ENCODE assay signal across 18 cellular contexts in the genomic region with DNA sequence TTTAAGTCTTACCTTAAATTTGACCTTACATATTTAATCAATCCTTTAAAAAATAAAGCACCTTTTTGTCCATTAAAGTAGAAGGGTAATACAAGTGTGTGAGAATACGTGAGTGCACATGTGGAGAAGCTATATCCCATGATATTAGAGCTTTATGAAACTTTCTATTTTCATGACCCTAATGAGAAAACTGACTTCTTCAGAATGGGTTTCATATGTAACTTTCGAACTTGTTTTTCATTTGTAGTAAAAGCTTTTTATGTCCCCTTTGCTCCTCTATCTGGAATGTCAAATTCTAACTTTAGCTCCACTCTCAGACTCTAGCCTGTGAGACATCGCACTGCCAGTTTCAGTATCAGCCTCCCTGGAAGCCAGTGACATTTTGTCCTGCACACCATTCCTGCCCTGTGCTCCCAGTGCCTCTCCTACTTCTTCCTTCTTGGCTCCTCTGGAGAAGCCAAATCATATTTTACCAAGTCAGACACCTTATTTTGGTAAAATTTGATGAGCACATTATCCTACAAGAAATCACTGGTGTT. TPM values are rescaled to one million over a fixed set of nuclear protein-coding genes. Genes with fewer than 3 reads are reported as not detected.
DNase-seq lines count a peak whose midpoint lies in the region; ATAC-seq, FAIRE-seq and TF ChIP-seq lines count a peak whose summit lies in the region.
"Had no signal": no experiment of that assay in that cellular context is flagged by ENCODE, and none has a peak within 500 bp of the region (broad histone marks: within the 10 kb centered on the region; RNA-seq: fewer than 3 reads in every experiment).

No MANE protein-coding gene starts in this region.

- POLR2A ChIA-PET in HepG2 (lab: Yijun Ruan, JAX): no interaction called here

- intact Hi-C loops in Right ventricle myocardium superior (cut with DNase I) (no loop called here), HepG2 (cut with micrococcal nuclease; ENCODE audit: unreplicated experiment) (no loop called here)

- TF ChIP-seq POLR2A in HepG2 (IDR thresholded peaks at IDR 0.05; ENCODE audit: insufficient read depth in 1 of 2, low read depth in 2 of 2, low read length in 2 of 2): no peak

- TF ChIP-seq EP300 in HepG2 (IDR thresholded peaks at IDR 0.05; ENCODE audit: low read depth in 2 of 2, low read length in 2 of 2) (no peak), HepG2 (CRISPR knock-in tag; IDR thresholded peaks at IDR 0.05; ENCODE audit: borderline replicate concordance) (no peak)

- no peaks in the 10 kb centered on the region for H3K27me3 Mint-ChIP-seq in activated T-cell treated with anti-CD3 and anti-CD28 coated beads, Interleukin-2, amount 50 U/mL, for 72 hours (ENCODE audit: low read depth)

- no peaks in the 10 kb centered on the region for H4K20me1 ChIP-seq in HepG2 (ENCODE audit: insufficient read depth, low read length)

- peak; percentile 42 for DNase-seq in Right ventricle myocardium superior
- DNase-seq in HepG2 (ENCODE audit: low spot score): no peak
- DNase-seq in activated T-cell treated with anti-CD3 and anti-CD28 coated beads, Interleukin-2, amount 50 U/mL, for 72 hours: no peak
- DNase-seq in activated CD4-positive, CD25-positive, alpha-beta regulatory T cell (lab: John Stamatoyannopoulos, UW): no peak
- no peak for DNase-seq in NCI-H774 (lab: John Stamatoyannopoulos, UW)
- DNase-seq: Calu3, DMS79 treated with DMSO at 0.1 percent for 48 hours, NCI-H1048, NCI-H146, NCI-H226, NCI-H69, PC-9 had no signal

- FAIRE-seq in HepG2 (lab: Jason Lieb, UNC): no peak
- FAIRE-seq: A549, GM12892, K562 had no signal

- TF ChIP-seq CTCF in HepG2 (CRISPR knock-in tag; IDR thresholded peaks at IDR 0.05): no peak

- H3K27ac ChIP-seq in HepG2 (ENCODE audit: extremely low read length, insufficient read depth, low read length): peak overlapping the region; percentile 87
- H3K27ac ChIP-seq in skeletal muscle tissue (ENCODE audit: low read depth, low read length): peak overlapping the region; percentile 84
- H3K27ac ChIP-seq: A549, PC-9 had no signal

- H3K4me3 ChIP-seq in HepG2 (replicated peaks in 1 of 3; ENCODE audit: insufficient read depth in 1 of 3, low read depth in 2 of 3, low read length in 3 of 3): no peak overlapping the region
- peak overlapping the region; percentile 14 to 61 (median 50) for H3K4me3 ChIP-seq in skeletal muscle tissue (ENCODE audit: low read length in 3 of 3)
- H3K4me3 ChIP-seq: A549, K562, PC-9 had no signal

- H2AFZ ChIP-seq in HepG2 (ENCODE audit: low read length): no peak overlapping the region
- H2AFZ ChIP-seq: PC-9 had no signal

- BruUV-seq in HepG2 (replicated peaks; lab: Mats Ljungman, UMichigan): no TSS peak

- H3K36me3 Mint-ChIP-seq in activated T-cell treated with anti-CD3 and anti-CD28 coated beads, Interleukin-2, amount 50 U/mL, for 72 hours (ENCODE audit: insufficient read depth in 2 of 2): peaks cover 2 to 3% of the 10 kb centered on the region in 2 donors

- H3K4me1 ChIP-seq in HepG2 (ENCODE audit: insufficient read depth, low read length): peaks cover 52% of the 10 kb centered on the region
- H3K4me1 ChIP-seq in skeletal muscle tissue (ENCODE audit: control insufficient read depth in 3 of 3, insufficient read depth in 3 of 3, low read length in 3 of 3): peaks cover 12 to 30% (median 26%) of the 10 kb centered on the region in 3 donors
- H3K4me1 ChIP-seq: A549 had no signal

- H3K27ac Mint-ChIP-seq in activated T-cell treated with anti-CD3 and anti-CD28 coated beads, Interleukin-2, amount 50 U/mL, for 72 hours: no peak overlapping the region

- H3K9ac ChIP-seq in HepG2 (ENCODE audit: insufficient read depth, low read depth, low read length) (no peak overlapping the region), skeletal muscle tissue (ENCODE audit: low read depth in 1 of 3, low read length in 3 of 3) (peak overlapping the region; percentile 35 to 73 (median 63))

- peaks cover 10% of the 10 kb centered on the region for H3K4me1 Mint-ChIP-seq in activated T-cell treated with anti-CD3 and anti-CD28 coated beads, Interleukin-2, amount 50 U/mL, for 72 hours (ENCODE audit: low read depth)

- CTCF ChIA-PET in HepG2 (lab: Yijun Ruan, JAX; ENCODE audit: low intra/inter-chr PET ratio, low total read pairs): no interaction called here

- no peak overlapping the region for H3K4me3 Mint-ChIP-seq in activated T-cell treated with anti-CD3 and anti-CD28 coated beads, Interleukin-2, amount 50 U/mL, for 72 hours

- WGBS in HepG2 (ENCODE audit: low lambda C conversion rate): 98% methylated on average over 3 of the region's 3 CpGs

- no peak for TF ChIP-seq RAD21 in HepG2 (CRISPR knock-in tag; IDR thresholded peaks at IDR 0.05)

- peaks cover 13% of the 10 kb centered on the region for H3K79me2 ChIP-seq in HepG2 (ENCODE audit: insufficient read depth, low read length)

- H3K9me3 Mint-ChIP-seq in activated T-cell treated with anti-CD3 and anti-CD28 coated beads, Interleukin-2, amount 50 U/mL, for 72 hours: no peaks in the 10 kb centered on the region

- H3K9me3 ChIP-seq in HepG2 (ENCODE audit: low read length): no peaks in the 10 kb centered on the region
- H3K9me3 ChIP-seq in skeletal muscle tissue (ENCODE audit: control insufficient read depth in 3 of 3, low read length in 3 of 3): no peaks in the 10 kb centered on the region
- H3K9me3 ChIP-seq: A549 had no signal

- in situ Hi-C loops in HepG2 (cut with HindIII; ENCODE audit: extremely low pct_ligation_motif_present, low pct_unique_long_range_greater_than_20kb): no loop called here

- H3K4me2 ChIP-seq in HepG2 (ENCODE audit: low read depth, low read length): no peak overlapping the region
- H3K4me2 ChIP-seq: A549, PC-9 had no signal

- H3K36me3 ChIP-seq in HepG2 (replicated peaks in 1 of 2; ENCODE audit: control insufficient read depth in 1 of 2, insufficient read depth in 2 of 2, low read length in 2 of 2) (peaks cover 3 to 4% of the 10 kb centered on the region in 2 experiments; a peak in 2 of 5 replicates), skeletal muscle tissue (ENCODE audit: control insufficient read depth in 3 of 3, insufficient read depth in 3 of 3, low read length in 3 of 3) (peaks cover 0 to 2% (median 0%) of the 10 kb centered on the region in 3 donors)

- ATAC-seq in GM18868 (IDR thresholded peaks at IDR 0.05; ENCODE audit: unreplicated experiment): peak; percentile 58
- ATAC-seq in Right ventricle myocardium superior (ENCODE audit: poor library complexity): peak; percentile 92
- no peak for ATAC-seq in HepG2
- ATAC-seq in activated T-cell treated with anti-CD3 and anti-CD28 coated beads, Interleukin-2, amount 50 U/mL, for 72 hours (replicated peaks in 1 of 2): no peak
- ATAC-seq: A549, HCT116, K562 had no signal

- H3K27me3 ChIP-seq in HepG2 (ENCODE audit: control insufficient read depth in 1 of 2, insufficient read depth in 2 of 2, low read length in 2 of 2): no peaks in the 10 kb centered on the region
- H3K27me3 ChIP-seq in skeletal muscle tissue (ENCODE audit: control insufficient read depth in 3 of 3, insufficient read depth in 3 of 3, low read length in 3 of 3): no peaks in the 10 kb centered on the region

TF ChIP-seq in HepG2, 621 proteins besides CTCF, POLR2A, EP300 and RAD21 (continues in another document):
- TF ChIP-seq, protein P1, sequence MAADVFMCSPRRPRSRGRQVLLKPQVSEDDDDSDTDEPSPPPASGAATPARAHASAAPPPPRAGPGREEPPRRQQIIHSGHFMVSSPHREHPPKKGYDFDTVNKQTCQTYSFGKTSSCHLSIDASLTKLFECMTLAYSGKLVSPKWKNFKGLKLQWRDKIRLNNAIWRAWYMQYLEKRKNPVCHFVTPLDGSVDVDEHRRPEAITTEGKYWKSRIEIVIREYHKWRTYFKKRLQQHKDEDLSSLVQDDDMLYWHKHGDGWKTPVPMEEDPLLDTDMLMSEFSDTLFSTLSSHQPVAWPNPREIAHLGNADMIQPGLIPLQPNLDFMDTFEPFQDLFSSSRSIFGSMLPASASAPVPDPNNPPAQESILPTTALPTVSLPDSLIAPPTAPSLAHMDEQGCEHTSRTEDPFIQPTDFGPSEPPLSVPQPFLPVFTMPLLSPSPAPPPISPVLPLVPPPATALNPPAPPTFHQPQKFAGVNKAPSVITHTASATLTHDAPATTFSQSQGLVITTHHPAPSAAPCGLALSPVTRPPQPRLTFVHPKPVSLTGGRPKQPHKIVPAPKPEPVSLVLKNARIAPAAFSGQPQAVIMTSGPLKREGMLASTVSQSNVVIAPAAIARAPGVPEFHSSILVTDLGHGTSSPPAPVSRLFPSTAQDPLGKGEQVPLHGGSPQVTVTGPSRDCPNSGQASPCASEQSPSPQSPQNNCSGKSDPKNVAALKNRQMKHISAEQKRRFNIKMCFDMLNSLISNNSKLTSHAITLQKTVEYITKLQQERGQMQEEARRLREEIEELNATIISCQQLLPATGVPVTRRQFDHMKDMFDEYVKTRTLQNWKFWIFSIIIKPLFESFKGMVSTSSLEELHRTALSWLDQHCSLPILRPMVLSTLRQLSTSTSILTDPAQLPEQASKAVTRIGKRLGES (CRISPR knock-in tag; IDR thresholded peaks at IDR 0.05; ENCODE audit: borderline replicate concordance): no peak

RNA-seq across cellular contexts. Expression of gene MAPRE2, which starts 42.0 kb away (rescaled TPM):
- total RNA-seq in Right ventricle myocardium superior (101 TPM), HepG2 (2016; rRNA removed; fragmentation: Illumina TruSeq; extraction: Trizol) (34.5 and 59.9 TPM in 2 replicates), skeletal muscle tissue (9.4 TPM)
- total RNA-seq in HepG2 (2016; cell fraction: cytosol; rRNA removed; fragmentation: Illumina TruSeq; extraction: Trizol; ENCODE audit: low read depth): 3.2 and 3.3 TPM in 2 replicates
- total RNA-seq in HepG2 (2016; cell fraction: insoluble cytoplasmic fraction; rRNA removed; fragmentation: Illumina TruSeq; extraction: Trizol): 28.5 and 57.7 TPM in 2 replicates
- total RNA-seq in HepG2 (2016; cell fraction: membrane; rRNA removed; fragmentation: Illumina TruSeq; extraction: Trizol): 11.0 and 11.4 TPM in 2 replicates
- 35.9 and 36.8 TPM in 2 replicates for total RNA-seq in HepG2 (2016; cell fraction: nucleus; rRNA removed; fragmentation: Illumina TruSeq; extraction: Trizol)
- 45.9 and 67.9 TPM in 2 replicates for polyA plus RNA-seq in HepG2 (2011; rRNA removed)
- 44.7 and 50.7 TPM in 2 replicates for polyA plus RNA-seq in HepG2 (2011; cell fraction: cytosol; rRNA removed)
- polyA plus RNA-seq in HepG2 (2011; cell fraction: nucleus; rRNA removed): 22.5 and 24.0 TPM in 2 replicates
- 38.3 and 53.1 TPM in 2 replicates for polyA plus RNA-seq in HepG2 (2012)
- 2.5 and 2.7 TPM in 2 replicates for polyA plus RNA-seq in HepG2 (2016; cell fraction: cytosol; fragmentation: Illumina TruSeq; extraction: Trizol; ENCODE audit: low read depth)
- polyA plus RNA-seq in HepG2 (2016; cell fraction: insoluble cytoplasmic fraction; fragmentation: Illumina TruSeq; extraction: Trizol; ENCODE audit: low read depth): 79.4 and 84.4 TPM in 2 replicates
- polyA plus RNA-seq in HepG2 (2016; cell fraction: membrane; fragmentation: Illumina TruSeq; extraction: Trizol; ENCODE audit: low read depth): 9.2 and 9.5 TPM in 2 replicates
- polyA plus RNA-seq in HepG2 (2016; cell fraction: nucleus; fragmentation: Illumina TruSeq; extraction: Trizol; ENCODE audit: insufficient read depth, low read depth): 23.3 and 29.2 TPM in 2 replicates
- polyA minus RNA-seq in HepG2 (2011; rRNA and poly(A)+ RNA removed; ENCODE audit: low replicate concordance): 44.6 and 79.7 TPM in 2 replicates
- 60.2 and 76.8 TPM in 2 replicates for polyA minus RNA-seq in HepG2 (2011; cell fraction: cytosol; rRNA and poly(A)+ RNA removed)
- 83.6 and 91.6 TPM in 2 replicates for polyA minus RNA-seq in HepG2 (2011; cell fraction: nucleus; rRNA and poly(A)+ RNA removed)
- total RNA-seq in activated T-cell treated with anti-CD3 and anti-CD28 coated beads, Interleukin-2, amount 50 U/mL, for 72 hours: 10 to 100 TPM; 53.4 to 54.1 TPM

Comparison
In these comparisons a context has a peak if more than half of its experiments do, and no peak if none do; other contexts are left out.
1. ATAC-seq: peak in GM18868 (single experiment) and Right ventricle myocardium superior (single experiment); none in HepG2 (single experiment) and activated T-cell treated with anti-CD3 and anti-CD28 coated beads, Interleukin-2, amount 50 U/mL, for 72 hours (0 of 2).
2. H3K4me3 ChIP-seq: peak in skeletal muscle tissue (3 of 3); none in HepG2 (0 of 3).